ENCODE assay signal across 8 cellular contexts in the genomic region with DNA sequence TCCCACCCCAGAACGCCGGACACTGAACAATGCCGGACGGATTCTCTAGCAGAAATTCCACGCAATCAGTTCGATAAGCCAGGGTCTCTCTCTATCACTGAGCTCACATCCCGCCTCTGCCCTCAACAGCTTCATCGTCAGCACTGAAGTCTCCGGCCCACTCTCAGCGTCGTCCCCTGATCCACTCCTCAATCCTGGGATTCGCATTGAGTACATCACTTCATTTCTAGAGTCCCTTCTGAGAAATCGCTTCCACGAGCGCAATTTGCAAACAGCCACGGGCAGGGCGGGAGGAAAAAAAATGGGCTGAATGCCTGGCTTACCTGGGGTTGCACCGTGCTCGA. TPM values are rescaled to one million over a fixed set of nuclear protein-coding genes. Genes with fewer than 3 reads are reported as not detected.
A peak's percentile ranks its signal among the peaks of the same experiment; 100 is the strongest.
DNase-seq lines count a peak whose midpoint lies in the region; ATAC-seq and TF ChIP-seq lines count a peak whose summit lies in the region.

No MANE protein-coding gene starts in this region.

- H3K27me3 ChIP-seq in Loucy (ENCODE audit: insufficient read depth, low read length, poor library complexity, severe bottlenecking) (no peaks in the 10 kb centered on the region), brain microvascular endothelial cell (replicated peaks) (no peaks in the 10 kb centered on the region)

- H3K36me3 ChIP-seq in Loucy (ENCODE audit: insufficient read depth, low read length) (peaks cover 5% of the 10 kb centered on the region; the same call in 1 of the 2 replicates), brain microvascular endothelial cell (replicated peaks) (no peaks in the 10 kb centered on the region)

- H2AFZ ChIP-seq in Loucy (ENCODE audit: low read length) = peak overlapping the region; percentile 63

- peaks cover 94% of the 10 kb centered on the region for H3K79me2 ChIP-seq in Loucy (ENCODE audit: insufficient read depth, low read length)

- H3K4me2 ChIP-seq in Loucy (ENCODE audit: low read depth, low read length, poor library complexity, severe bottlenecking) = peak overlapping the region; percentile 99

- DNase-seq in GM03348 (ENCODE audit: low spot score) = peak; percentile 24
- DNase-seq in brain microvascular endothelial cell = peak; percentile 18
- no peak for DNase-seq in left lobe of liver (ENCODE audit: low spot score)
- peak; percentile 25 for DNase-seq in stimulated activated naive CD8-positive, alpha-beta T cell treated with anti-CD3 and anti-CD28 coated beads, Interleukin-15, Interleukin-2, amounts not matched to agents 100 U/mL and 50 U/mL, for 24 hours
- DNase-seq in cortex of kidney (lab: John Stamatoyannopoulos, UW) = no peak
- DNase-seq in DMS153 treated with DMSO at 0.1 percent for 48 hours (lab: John Stamatoyannopoulos, UW; ENCODE audit: unreplicated experiment) = no peak

- TF ChIP-seq CTCF in Loucy (conservative IDR thresholded peaks at IDR 0.05; ENCODE audit: low read length) (no peak), brain microvascular endothelial cell (IDR thresholded peaks at IDR 0.05; ENCODE audit: low read depth, low read length, missing control alignments) (no peak)

- ATAC-seq in GM21717 (IDR thresholded peaks at IDR 0.05; ENCODE audit: unreplicated experiment) (peak; percentile 13), left lobe of liver (peak; percentile 8)
- ATAC-seq in stimulated activated naive CD8-positive, alpha-beta T cell treated with anti-CD3 and anti-CD28 coated beads, Interleukin-15, Interleukin-2, amounts not matched to agents 100 U/mL and 50 U/mL, for 24 hours = no peak

- H3K27ac ChIP-seq in brain microvascular endothelial cell = peak overlapping the region; percentile 98

- H3K9me2 ChIP-seq in Loucy (replicated peaks; ENCODE audit: low read depth, low read length) = no peaks in the 10 kb centered on the region

- no peaks in the 10 kb centered on the region for H3K9me3 ChIP-seq in Loucy (ENCODE audit: insufficient read depth, low read depth, low read length)

- H3K9ac ChIP-seq in Loucy (ENCODE audit: low read depth, low read length, poor library complexity, severe bottlenecking) = peak overlapping the region; percentile 92

- in situ Hi-C loops in brain microvascular endothelial cell (cut with HindIII; ENCODE audit: low pct_ligation_motif_present, low sequenced_read_pairs) = no loop called here

- peaks cover 84% of the 10 kb centered on the region for H4K20me1 ChIP-seq in Loucy (ENCODE audit: insufficient read depth, low read length, poor library complexity, severe bottlenecking)

- peak overlapping the region; percentile 98 for H3K4me3 ChIP-seq in Loucy (ENCODE audit: low read length, poor library complexity, severe bottlenecking)
- peak overlapping the region; percentile 98 for H3K4me3 ChIP-seq in brain microvascular endothelial cell (ENCODE audit: low read depth, low read length)

- H3F3A ChIP-seq in Loucy (ENCODE audit: low read depth) = peaks cover 7% of the 10 kb centered on the region

- H3K4me1 ChIP-seq in Loucy (ENCODE audit: insufficient read depth, low read length, poor library complexity, severe bottlenecking) = peaks cover 41% of the 10 kb centered on the region

RNA-seq across cellular contexts. Expression of gene YME1L1, which starts 0.4 kb away (rescaled TPM):
- total RNA-seq in left lobe of liver = 49.4 TPM

RNA-seq across cellular contexts. Expression of gene MASTL, which starts 1.3 kb away (rescaled TPM):
- total RNA-seq in left lobe of liver = 2.6 TPM

RNA-seq across cellular contexts. Expression of gene ANKRD26, which starts 53.5 kb away (rescaled TPM):
- 3.5 TPM for total RNA-seq in left lobe of liver

Comparison
In these comparisons a context has a peak if more than half of its experiments do, and no peak if none do; other contexts are left out.
1. DNase-seq: peak in GM03348 (single experiment), brain microvascular endothelial cell (single experiment) and stimulated activated naive CD8-positive, alpha-beta T cell treated with anti-CD3 and anti-CD28 coated beads, Interleukin-15, Interleukin-2, amounts not matched to agents 100 U/mL and 50 U/mL, for 24 hours (single experiment); none in left lobe of liver (single experiment), cortex of kidney (single experiment) and DMS153 treated with DMSO at 0.1 percent for 48 hours (single experiment).